In the genomic region with DNA sequence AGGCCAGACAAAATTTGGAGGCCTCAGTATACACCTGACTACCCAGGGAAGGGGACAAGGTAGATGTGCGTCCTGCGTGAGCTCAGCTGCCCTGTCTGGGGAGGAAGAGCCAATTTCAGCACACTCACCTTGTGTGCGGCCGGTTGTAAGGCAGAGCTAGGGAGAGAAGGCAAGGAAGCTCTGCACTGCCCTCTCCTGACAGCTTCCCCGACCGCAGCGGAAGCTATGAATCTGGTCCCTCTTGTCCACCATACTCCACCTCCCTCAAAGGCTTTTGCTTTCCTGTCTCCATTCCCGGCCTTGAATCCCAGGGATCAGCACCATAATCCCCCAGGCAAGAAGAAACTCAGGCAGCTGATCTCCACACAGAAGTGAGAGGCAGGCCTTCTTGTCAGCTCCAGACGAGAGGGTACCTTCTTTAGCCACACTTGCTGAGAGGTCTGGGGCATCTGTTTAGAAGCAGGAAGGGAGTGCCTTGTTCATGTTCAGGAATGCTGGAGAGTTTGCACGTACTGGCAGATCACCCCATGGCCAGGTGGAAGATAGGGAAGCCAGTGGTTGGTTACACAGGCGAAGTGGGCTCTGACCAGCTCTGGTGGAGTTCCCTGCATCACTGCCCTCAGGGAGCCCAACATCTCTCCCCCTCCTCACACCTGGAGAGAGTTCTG, we compare ENCODE assay signal across 9 cellular contexts.
DNase-seq lines count a peak whose midpoint lies in the region; ATAC-seq and TF ChIP-seq lines count a peak whose summit lies in the region.
"Had no signal": no experiment of that assay in that cellular context is flagged by ENCODE, and none has a peak within 500 bp of the region (broad histone marks: within the 10 kb centered on the region; RNA-seq: fewer than 3 reads in every experiment).

No MANE protein-coding gene starts in this region.

- H3K9ac ChIP-seq in mesenchymal stem cell (ENCODE audit: low read length): no peak overlapping the region

- H3K4ac ChIP-seq in mesenchymal stem cell (ENCODE audit: low read depth in 1 of 2, low read length in 2 of 2): no peak overlapping the region

- ATAC-seq in HG02885 (IDR thresholded peaks at IDR 0.05; ENCODE audit: poor library complexity, unreplicated experiment) (peak; percentile 68), Panc1 (peak; percentile 95), HG02642 (IDR thresholded peaks at IDR 0.05; ENCODE audit: poor library complexity, unreplicated experiment) (no peak)

- no peak overlapping the region for H3K23ac ChIP-seq in mesenchymal stem cell (ENCODE audit: low read length in 2 of 2)

- H3K27me3 ChIP-seq in Panc1 (ENCODE audit: control insufficient read depth, insufficient read depth, low read length) (peaks cover 13% of the 10 kb centered on the region), mesenchymal stem cell (ENCODE audit: control insufficient read depth in 1 of 2, insufficient read depth in 1 of 2, low read length in 2 of 2) (no peaks in the 10 kb centered on the region)

- no peak overlapping the region for H3K4me2 ChIP-seq in mesenchymal stem cell (ENCODE audit: low read length, poor library complexity, severe bottlenecking)

- H3K27ac ChIP-seq in Panc1 (ENCODE audit: low read length) (no peak overlapping the region), mesenchymal stem cell (ENCODE audit: low read length, poor library complexity, severe bottlenecking) (no peak overlapping the region)

- H3K36me3 ChIP-seq in Panc1 (ENCODE audit: control insufficient read depth, insufficient read depth, low read length) (no peaks in the 10 kb centered on the region), mesenchymal stem cell (ENCODE audit: control insufficient read depth in 1 of 2, insufficient read depth in 2 of 2, low read depth in 1 of 2, low read length in 2 of 2) (peaks cover 0 to 50% of the 10 kb centered on the region in 2 experiments)

- H3K4me3 Mint-ChIP-seq in activated naive CD4-positive, alpha-beta T cell treated with anti-CD3 and anti-CD28 coated beads, Interleukin-2, amount 10 ng/mL, durations not matched to agents 7 days and 5 days: no peak overlapping the region
- H3K4me3 Mint-ChIP-seq: dendritic cell treated with granulocyte-macrophage colony-stimulating factor and Interleukin-4, amounts not matched to agents 40 ng/mL and 50 ng/mL, for 4 days had no signal

- TF ChIP-seq CTCF in Panc1 (IDR thresholded peaks at IDR 0.05): peak; percentile 83

- POLR2A ChIA-PET in Panc1 (lab: Charles Lee): no interaction called here

- H2BK120ac ChIP-seq in mesenchymal stem cell (ENCODE audit: low read depth, low read length): no peak overlapping the region

- in situ Hi-C loops in Panc1 (cut with HindIII; ENCODE audit: low pct_unique_long_range_greater_than_20kb, low sequenced_read_pairs): no loop called here

- peaks cover 14% of the 10 kb centered on the region for H3K27me3 Mint-ChIP-seq in activated naive CD4-positive, alpha-beta T cell treated with anti-CD3 and anti-CD28 coated beads, Interleukin-2, amount 10 ng/mL, durations not matched to agents 7 days and 5 days

- WGBS in mesenchymal stem cell: 26% methylated on average over 11 of the region's 11 CpGs

- H4K8ac ChIP-seq in mesenchymal stem cell (ENCODE audit: low read length): peak overlapping the region; percentile 3

- no peaks in the 10 kb centered on the region for H3K9me3 Mint-ChIP-seq in activated naive CD4-positive, alpha-beta T cell treated with anti-CD3 and anti-CD28 coated beads, Interleukin-2, amount 10 ng/mL, durations not matched to agents 7 days and 5 days
- H3K9me3 Mint-ChIP-seq: dendritic cell treated with granulocyte-macrophage colony-stimulating factor and Interleukin-4, amounts not matched to agents 40 ng/mL and 50 ng/mL, for 4 days had no signal

- BruUV-seq in Panc1 (replicated peaks; lab: Mats Ljungman, UMichigan): no TSS peak

- intact Hi-C loops in Panc1 (cut with micrococcal nuclease; ENCODE audit: unreplicated experiment): no loop called here

- no peak overlapping the region for H2AK5ac ChIP-seq in mesenchymal stem cell (ENCODE audit: low read length, severe bottlenecking)

- H2BK15ac ChIP-seq in mesenchymal stem cell (ENCODE audit: low read depth, poor library complexity, severe bottlenecking): no peak overlapping the region

- H3K4me1 Mint-ChIP-seq in activated naive CD4-positive, alpha-beta T cell treated with anti-CD3 and anti-CD28 coated beads, Interleukin-2, amount 10 ng/mL, durations not matched to agents 7 days and 5 days: no peaks in the 10 kb centered on the region

- CTCF ChIA-PET in activated naive CD4-positive, alpha-beta T cell treated with anti-CD3 and anti-CD28 coated beads, Interleukin-2, amount 10 ng/mL, durations not matched to agents 7 days and 5 days (lab: Charles Lee): interaction anchor here (1.0 to 1.2 kb wide), 3 partner anchors 10 to 29 kb away, joined by 3 to 8 read pairs (median 5); no protein-coding TSS in a partner anchor
- CTCF ChIA-PET in Panc1 (lab: Charles Lee): interaction anchor here (0.6 to 1.2 kb wide), 4 partner anchors 10 to 342 kb away, joined by 3 to 7 read pairs (median 4); no protein-coding TSS in a partner anchor

- H3K79me1 ChIP-seq in mesenchymal stem cell (replicated peaks; ENCODE audit: low read length, poor library complexity, severe bottlenecking): no peaks in the 10 kb centered on the region

- H3K4me3 ChIP-seq in Panc1 (ENCODE audit: low read depth in 2 of 2, low read length in 2 of 2) (no peak overlapping the region), mesenchymal stem cell (ENCODE audit: insufficient read depth in 1 of 2, low read depth in 1 of 2, low read length in 2 of 2) (no peak overlapping the region)

- H3K9me3 ChIP-seq in Panc1 (ENCODE audit: control insufficient read depth, insufficient read depth, low read depth, low read length) (no peaks in the 10 kb centered on the region), mesenchymal stem cell (ENCODE audit: control insufficient read depth, low read length) (no peaks in the 10 kb centered on the region)

- H2AFZ ChIP-seq in mesenchymal stem cell (ENCODE audit: low read depth, low read length): no peak overlapping the region

- no peak overlapping the region for H2BK5ac ChIP-seq in mesenchymal stem cell (ENCODE audit: low read depth, low read length, poor library complexity, severe bottlenecking)

- no peak overlapping the region for H3K18ac ChIP-seq in mesenchymal stem cell (ENCODE audit: low read depth in 1 of 2, low read length in 2 of 2)

- H3K36me3 Mint-ChIP-seq in activated naive CD4-positive, alpha-beta T cell treated with anti-CD3 and anti-CD28 coated beads, Interleukin-2, amount 10 ng/mL, durations not matched to agents 7 days and 5 days: no peaks in the 10 kb centered on the region

- no peak overlapping the region for H3K14ac ChIP-seq in mesenchymal stem cell (ENCODE audit: low read length in 2 of 2)

- H3K4me1 ChIP-seq in Panc1 (ENCODE audit: control insufficient read depth, insufficient read depth, low read length): peaks cover 3% of the 10 kb centered on the region
- peaks cover 5% of the 10 kb centered on the region for H3K4me1 ChIP-seq in mesenchymal stem cell (ENCODE audit: control insufficient read depth, insufficient read depth, low read depth, low read length)

- DNase-seq in activated naive CD4-positive, alpha-beta T cell treated with anti-CD3 and anti-CD28 coated beads, Interleukin-2, amount 10 ng/mL, durations not matched to agents 7 days and 5 days: peak; percentile 33
- no peak for DNase-seq in activated naive CD4-positive, alpha-beta T cell (lab: John Stamatoyannopoulos, UW)
- DNase-seq in Panc1 (ENCODE audit: low read depth, low spot score): no peak
- DNase-seq in epidermal melanocyte (ENCODE audit: insufficient read length, low spot score): peak; percentile 55
- DNase-seq in mesenchymal stem cell: peak; percentile 63
- DNase-seq in NCI-H2107 (lab: John Stamatoyannopoulos, UW): no peak

- H4K91ac ChIP-seq in mesenchymal stem cell (ENCODE audit: low read length): peak overlapping the region; percentile 46

- H3K27ac Mint-ChIP-seq in activated naive CD4-positive, alpha-beta T cell treated with anti-CD3 and anti-CD28 coated beads, Interleukin-2, amount 10 ng/mL, durations not matched to agents 7 days and 5 days: no peak overlapping the region
- H3K27ac Mint-ChIP-seq: dendritic cell treated with granulocyte-macrophage colony-stimulating factor and Interleukin-4, amounts not matched to agents 40 ng/mL and 50 ng/mL, for 4 days had no signal

- H2BK12ac ChIP-seq in mesenchymal stem cell (ENCODE audit: low read length in 2 of 2): no peak overlapping the region

Comparison
In these comparisons a context has a peak if more than half of its experiments do, and no peak if none do; other contexts are left out.
1. DNase-seq: peak in activated naive CD4-positive, alpha-beta T cell treated with anti-CD3 and anti-CD28 coated beads, Interleukin-2, amount 10 ng/mL, durations not matched to agents 7 days and 5 days (single experiment), epidermal melanocyte (single experiment) and mesenchymal stem cell (single experiment); none in activated naive CD4-positive, alpha-beta T cell (0 of 4), Panc1 (single experiment) and NCI-H2107 (single experiment).